Comparison of ENCODE assay signal across 10 cellular contexts in genomic region chr19:50476943-50477264, GRCh38. TPM values are rescaled to one million over a fixed set of nuclear protein-coding genes. Genes with fewer than 3 reads are reported as not detected.
DNase-seq lines count a peak whose midpoint lies in the region; ATAC-seq, FAIRE-seq and TF ChIP-seq lines count a peak whose summit lies in the region.
"Had no signal": no experiment of that assay in that cellular context is flagged by ENCODE, and none has a peak within 500 bp of the region (broad histone marks: within the 10 kb centered on the region; RNA-seq: fewer than 3 reads in every experiment).

No MANE protein-coding gene starts in this region.

- no peak for TF ChIP-seq CTCF in left ventricle myocardium inferior (IDR thresholded peaks at IDR 0.05; ENCODE audit: borderline replicate concordance)
- TF ChIP-seq CTCF in MCF 10A (IDR thresholded peaks at IDR 0.05; ENCODE audit: unreplicated experiment), result no peak

- no peak for FAIRE-seq in H54 (lab: Jason Lieb, UNC)

- DNase-seq in left ventricle myocardium inferior (no peak), left cardiac atrium (no peak), MCF 10A (ENCODE audit: unreplicated experiment) (no peak), H54 (ENCODE audit: insufficient read length, low spot score) (no peak), NCI-H526 treated with DMSO at 0.1 percent for 48 hours (lab: John Stamatoyannopoulos, UW) (no peak)
- DNase-seq in stimulated activated CD4-positive, alpha-beta T cell treated with anti-CD3 and anti-CD28 coated beads, Interleukin-12 subunit alpha, Interleukin-12 subunit beta, amount 100 ng/mL, for 4 hours, result no peak

- TF ChIP-seq POLR2A in H54 (IDR thresholded peaks at IDR 0.05; ENCODE audit: low read depth, low read length), result no peak

- intact Hi-C loops in left ventricle myocardium inferior (cut with micrococcal nuclease) (no loop called here), left cardiac atrium (cut with DNase I) (no loop called here), MCF 10A (cut with micrococcal nuclease) (loop anchor here (1.0 kb wide), 2 partner anchors 34 to 93 kb away; partner anchors contain the start of genes JOSD2 and POLD1)

- H3K27me3 Mint-ChIP-seq in MCF 10A (ENCODE audit: insufficient read depth, unreplicated experiment), result no peaks in the 10 kb centered on the region

- CTCF ChIA-PET in MCF 10A (lab: Yijun Ruan, JAX), result interaction anchor here (0.6 kb wide), 4 partner anchors 17 to 918 kb away, joined by 3 to 4 read pairs (median 3); no protein-coding TSS in a partner anchor

- H3K27ac ChIP-seq in left ventricle myocardium inferior (replicated peaks), result peak overlapping the region; percentile 64
- H3K27ac ChIP-seq in urinary bladder (ENCODE audit: low read depth), result no peak overlapping the region

- peaks cover 37% of the 10 kb centered on the region for H3K36me3 Mint-ChIP-seq in MCF 10A (ENCODE audit: insufficient read depth, unreplicated experiment)

- 18% methylated on average over 17 of the region's 17 CpGs for WGBS in urinary bladder

- H3K36me3 ChIP-seq in left ventricle myocardium inferior, result peaks cover 40% of the 10 kb centered on the region
- H3K36me3 ChIP-seq in urinary bladder (ENCODE audit: insufficient read depth), result no peaks in the 10 kb centered on the region

- H3K4me1 Mint-ChIP-seq in MCF 10A (ENCODE audit: insufficient read depth, unreplicated experiment), result peaks cover 13% of the 10 kb centered on the region

- no peaks in the 10 kb centered on the region for H3K9me3 Mint-ChIP-seq in MCF 10A (ENCODE audit: unreplicated experiment)

- H3K9me3 ChIP-seq in left ventricle myocardium inferior (replicated peaks), result no peaks in the 10 kb centered on the region
- H3K9me3 ChIP-seq in mononuclear cell (ENCODE audit: low read depth, low read length), result no peaks in the 10 kb centered on the region

- POLR2A ChIA-PET in MCF 10A (lab: Yijun Ruan, JAX), result interaction anchor here (0.6 to 1.5 kb wide), 2 partner anchors 93 to 119 kb away, joined by 4 to 6 read pairs; partner anchors contain the start of gene POLD1

- H3K27me3 ChIP-seq in left ventricle myocardium inferior (ENCODE audit: low read depth) (no peaks in the 10 kb centered on the region), mononuclear cell (ENCODE audit: insufficient read depth, low read length) (no peaks in the 10 kb centered on the region)

- no TSS peak for BruUV-seq in MCF 10A (replicated peaks; lab: Mats Ljungman, UMichigan)

- ATAC-seq in left cardiac atrium, result no peak

- peak overlapping the region; percentile 88 for H3K27ac Mint-ChIP-seq in MCF 10A (ENCODE audit: low read depth, unreplicated experiment)

- peak overlapping the region; percentile 99 for H3K4me3 Mint-ChIP-seq in MCF 10A (ENCODE audit: unreplicated experiment)

- H3K4me1 ChIP-seq in left ventricle myocardium inferior (peaks cover 32% of the 10 kb centered on the region), mononuclear cell (ENCODE audit: insufficient read depth, low read length) (peaks cover 14% of the 10 kb centered on the region), urinary bladder (ENCODE audit: insufficient read depth) (no peaks in the 10 kb centered on the region)

- peak overlapping the region; percentile 73 for H3K4me3 ChIP-seq in left ventricle myocardium inferior
- H3K4me3 ChIP-seq in mononuclear cell (ENCODE audit: low read length), result peak overlapping the region; percentile 91
- peak overlapping the region; percentile 64 for H3K4me3 ChIP-seq in urinary bladder (ENCODE audit: low read depth, low read length)

RNA-seq across cellular contexts. Expression of gene GARIN5A, which starts 0.3 kb away (rescaled TPM):
- total RNA-seq in left ventricle myocardium inferior, result 1.3 TPM
- total RNA-seq in left cardiac atrium, result 1 to 10 TPM; 1.4 to 1.5 TPM
- total RNA-seq in MCF 10A (2022), result 1.5 and 2.7 TPM in 2 replicates
- total RNA-seq in mononuclear cell, result 0.21 TPM
- total RNA-seq in urinary bladder, result not detected
- polyA plus RNA-seq in urinary bladder, result 1.3 TPM

RNA-seq across cellular contexts. Expression of gene EMC10, which starts 0.6 kb away (rescaled TPM):
- total RNA-seq in left ventricle myocardium inferior (97.7 TPM), left cardiac atrium (10 to 100 TPM; 82.3 to 96.9 TPM), MCF 10A (2022) (61.3 and 61.8 TPM in 2 replicates), mononuclear cell (58.9 TPM), urinary bladder (36.4 TPM)
- 107 TPM for polyA plus RNA-seq in urinary bladder

RNA-seq across cellular contexts. Expression of gene JOSD2, which starts 34.1 kb away (rescaled TPM):
- total RNA-seq in left ventricle myocardium inferior, result 28.6 TPM
- 10 to 100 TPM; 27.3 to 36.7 TPM for total RNA-seq in left cardiac atrium
- total RNA-seq in MCF 10A (2022), result 65.8 and 76.9 TPM in 2 replicates
- 8.4 TPM for total RNA-seq in mononuclear cell
- 10.5 TPM for total RNA-seq in urinary bladder
- polyA plus RNA-seq in urinary bladder, result 73.6 TPM

RNA-seq across cellular contexts. Expression of gene ASPDH, which starts 36.8 kb away (rescaled TPM):
- total RNA-seq in left ventricle myocardium inferior, result not detected
- not detected for total RNA-seq in left cardiac atrium
- not detected in 2 replicates for total RNA-seq in MCF 10A (2022)
- total RNA-seq in mononuclear cell, result not detected
- total RNA-seq in urinary bladder, result not detected
- polyA plus RNA-seq in urinary bladder, result not detected
- total RNA-seq: activated CD8-positive, alpha-beta memory T cell treated with anti-CD3 and anti-CD28 coated beads for 36 hours; G401 had no signal

RNA-seq across cellular contexts. Expression of gene MYBPC2, which starts 44.2 kb away (rescaled TPM):
- total RNA-seq in left ventricle myocardium inferior (not detected), left cardiac atrium (not detected), MCF 10A (2022) (not detected in 2 replicates), mononuclear cell (0.10 TPM), urinary bladder (0.69 TPM)
- polyA plus RNA-seq in urinary bladder, result 0.14 TPM
- total RNA-seq: G401 had no signal
